Comparison of ENCODE assay signal across 8 cellular contexts in genomic region chr4:25367004-25367621, GRCh38. TPM values are rescaled to one million over a fixed set of nuclear protein-coding genes. Genes with fewer than 3 reads are reported as not detected.
DNase-seq lines count a peak whose midpoint lies in the region; ATAC-seq, FAIRE-seq and TF ChIP-seq lines count a peak whose summit lies in the region.

No MANE protein-coding gene starts in this region.

- H3K36me3 ChIP-seq in Panc1 (ENCODE audit: control insufficient read depth, insufficient read depth, low read length) (no peaks in the 10 kb centered on the region; the same call in 1 of the 2 replicates), stomach (peaks cover 4 to 48% (median 38%) of the 10 kb centered on the region in 4 donors)

- peak; percentile 60 for FAIRE-seq in GM19239 (lab: Jason Lieb, UNC)

- H3K27me3 ChIP-seq in Panc1 (ENCODE audit: control insufficient read depth, insufficient read depth, low read length) (no peaks in the 10 kb centered on the region), stomach (no peaks in the 10 kb centered on the region)

- in situ Hi-C loops in Panc1 (cut with HindIII; ENCODE audit: low pct_unique_long_range_greater_than_20kb, low sequenced_read_pairs), result no loop called here

- DNase-seq in AG10803 (ENCODE audit: low read depth), result peak; percentile 54
- DNase-seq in GM19239 (ENCODE audit: insufficient read length, low spot score), result no peak
- no peak for DNase-seq in Panc1 (ENCODE audit: low read depth, low spot score)
- peak; percentile 75 for DNase-seq in fibroblast of the aortic adventitia (ENCODE audit: low read depth)
- no peak for DNase-seq in stomach
- DNase-seq in iPS-NIHi7 (ENCODE audit: extremely low spot score), result no peak
- DNase-seq in stimulated activated naive CD8-positive, alpha-beta T cell treated with anti-CD3 and anti-CD28 coated beads, Interleukin-15, Interleukin-2, amounts not matched to agents 100 U/mL and 50 U/mL, for 24 hours, result no peak

- WGBS in stomach, 5 donors, result 57 to 76% (median 64%) methylated on average over 2 of the region's 2 CpGs

- CTCF ChIA-PET in Panc1 (lab: Charles Lee), result interaction anchor here (0.7 to 1.1 kb wide), 5 partner anchors 10 to 387 kb away, joined by 3 to 7 read pairs (median 4); partner anchors contain the start of genes SEPSECS and ZCCHC4

- intact Hi-C loops in Panc1 (cut with micrococcal nuclease; ENCODE audit: unreplicated experiment), result loop anchor here (5.0 to 10.0 kb wide), 2 partner anchors 202 to 385 kb away; partner anchors contain the start of gene SEPSECS
- intact Hi-C loops in stomach (cut with DNase I; ENCODE audit: low total_unique reads), result no loop called here

- ATAC-seq in Panc1, result no peak
- no peak for ATAC-seq in GM18519 (IDR thresholded peaks at IDR 0.05; ENCODE audit: low FRiP score, unreplicated experiment)
- no peak for ATAC-seq in stimulated activated naive CD8-positive, alpha-beta T cell treated with anti-CD3 and anti-CD28 coated beads, Interleukin-15, Interleukin-2, amounts not matched to agents 100 U/mL and 50 U/mL, for 24 hours

- H3K27ac ChIP-seq in Panc1 (ENCODE audit: low read length) (no peak overlapping the region), stomach (no peak overlapping the region)

- no peaks in the 10 kb centered on the region for H3K9me3 ChIP-seq in Panc1 (ENCODE audit: control insufficient read depth, insufficient read depth, low read depth, low read length)
- H3K9me3 ChIP-seq in stomach, result no peaks in the 10 kb centered on the region

- TF ChIP-seq CTCF in AG10803 (conservative IDR thresholded peaks at IDR 0.05; ENCODE audit: low read length), result peak; percentile 73
- TF ChIP-seq CTCF in Panc1 (IDR thresholded peaks at IDR 0.05), result peak; percentile 58; the same call in 1 of the 2 replicates
- peak; percentile 63 for TF ChIP-seq CTCF in fibroblast of the aortic adventitia (IDR thresholded peaks at IDR 0.05; ENCODE audit: insufficient read depth, low read length)
- peak in 4 of 7 experiments; percentile 40 to 55 (median 47) for TF ChIP-seq CTCF in stomach (IDR thresholded peaks at IDR 0.05)

- H3K4me3 ChIP-seq in AG10803 (ENCODE audit: low read length), result no peak overlapping the region
- no peak overlapping the region for H3K4me3 ChIP-seq in Panc1 (ENCODE audit: low read depth in 2 of 2, low read length in 2 of 2)
- H3K4me3 ChIP-seq in fibroblast of the aortic adventitia (ENCODE audit: low read depth, low read length), result no peak overlapping the region
- H3K4me3 ChIP-seq in stomach, result no peak overlapping the region

- no peaks in the 10 kb centered on the region for H3K4me1 ChIP-seq in Panc1 (ENCODE audit: control insufficient read depth, insufficient read depth, low read length)
- H3K4me1 ChIP-seq in stomach, result no peaks in the 10 kb centered on the region

- no peak for TF ChIP-seq EP300 in stomach (IDR thresholded peaks at IDR 0.05)

- no TSS peak for BruUV-seq in Panc1 (replicated peaks; lab: Mats Ljungman, UMichigan)

- POLR2A ChIA-PET in Panc1 (lab: Charles Lee), result no interaction called here

- no peak for TF ChIP-seq POLR2A in stomach (IDR thresholded peaks at IDR 0.05)

RNA-seq across cellular contexts. Expression of gene ANAPC4, which starts 9.9 kb away (rescaled TPM):
- 22.8 TPM for total RNA-seq in Panc1 (2021; ENCODE audit: unreplicated experiment)
- polyA plus RNA-seq in Panc1 (2012; ENCODE audit: insufficient read length), result 6.9 TPM
- total RNA-seq in fibroblast of the aortic adventitia (ENCODE audit: low replicate concordance), result 30.7 and 35.2 TPM in 2 replicates
- total RNA-seq in stomach, result 10 to 100 TPM in 4 of 5 donors, 1 to 10 TPM in 1; 9.0 to 72.8 (median 42.8) TPM
- polyA plus RNA-seq in stomach, result 10 to 100 TPM; 14.2 to 24.3 (median 16.6) TPM

RNA-seq across cellular contexts. Expression of gene ZCCHC4, which starts 54.5 kb away (rescaled TPM):
- total RNA-seq in Panc1 (2021; ENCODE audit: unreplicated experiment) (6.0 TPM), fibroblast of the aortic adventitia (ENCODE audit: low replicate concordance) (15.0 and 35.1 TPM in 2 replicates), stomach (10 to 100 TPM in 3 of 5 donors, 1 to 10 TPM in 2; 2.6 to 30.9 (median 13.9) TPM)
- 3.3 TPM for polyA plus RNA-seq in Panc1 (2012; ENCODE audit: insufficient read length)
- polyA plus RNA-seq in stomach, result 1 to 10 TPM; 3.4 to 5.3 (median 3.5) TPM

Comparison
In these comparisons a context has a peak if more than half of its experiments do, and no peak if none do; other contexts are left out.
1. DNase-seq: peak in AG10803 (single experiment) and fibroblast of the aortic adventitia (single experiment); none in GM19239 (single experiment), Panc1 (single experiment), stomach (single experiment), iPS-NIHi7 (single experiment) and stimulated activated naive CD8-positive, alpha-beta T cell treated with anti-CD3 and anti-CD28 coated beads, Interleukin-15, Interleukin-2, amounts not matched to agents 100 U/mL and 50 U/mL, for 24 hours (single experiment).
2. Peak in every context shown above with its lines, with median percentiles within 50 percentile points of each other: CTCF ChIP-seq.